In the genomic region with DNA sequence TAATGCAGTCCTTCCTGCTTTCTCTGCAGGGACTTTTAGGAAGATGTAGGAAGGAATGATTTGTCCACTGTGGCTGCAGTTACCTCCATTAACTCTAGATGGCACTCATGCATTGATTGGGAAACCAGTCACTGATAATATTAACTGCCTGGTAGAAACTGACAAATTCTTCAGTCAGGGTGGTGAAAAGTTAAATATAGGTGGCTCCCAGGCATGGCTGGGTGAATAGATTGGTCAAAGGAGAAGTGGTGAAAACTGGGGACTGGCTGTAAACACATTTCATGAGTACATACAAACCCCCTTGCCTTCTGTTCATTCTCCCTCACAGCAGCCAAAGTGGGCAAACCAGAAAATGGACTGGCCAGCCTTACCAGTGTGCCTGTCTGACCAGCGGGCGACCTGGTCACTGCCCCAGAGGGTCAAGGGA, we compare ENCODE assay signal across 8 cellular contexts.
DNase-seq lines count a peak whose midpoint lies in the region; ATAC-seq, FAIRE-seq and TF ChIP-seq lines count a peak whose summit lies in the region.

No MANE protein-coding gene starts in this region.

- peak; percentile 65 for DNase-seq in Caki2 (ENCODE audit: low read depth)
- peak; percentile 46 for DNase-seq in HuH-7 (ENCODE audit: low spot score)
- peak; percentile 41 for DNase-seq in RCC 7860 (ENCODE audit: low spot score)
- DNase-seq in epithelial cell of esophagus (ENCODE audit: low read depth) = peak; percentile 83
- DNase-seq in mucosa of gallbladder (ENCODE audit: low spot score) = peak; percentile 82
- DNase-seq in GDM1 (lab: John Stamatoyannopoulos, UW) = no peak

- H3K4me3 ChIP-seq in epithelial cell of esophagus (ENCODE audit: low read length) = no peak overlapping the region

- FAIRE-seq in RCC 7860 (lab: Jason Lieb, UNC) = no peak

- ATAC-seq in HG03135 (IDR thresholded peaks at IDR 0.05; ENCODE audit: unreplicated experiment) (no peak), HG02623 (IDR thresholded peaks at IDR 0.05; ENCODE audit: unreplicated experiment) (no peak)

- in situ Hi-C loops in Caki2 (cut with HindIII; ENCODE audit: low pct_unique_long_range_greater_than_20kb, low sequenced_read_pairs) = no loop called here

- TF ChIP-seq CTCF in epithelial cell of esophagus (IDR thresholded peaks at IDR 0.05; ENCODE audit: insufficient read depth, low read depth, low read length, missing control alignments) = peak; percentile 96
